8 cellular contexts compared by ENCODE assay signal in genomic region chr1:58783993-58784757, GRCh38. TPM values are rescaled to one million over a fixed set of nuclear protein-coding genes. Genes with fewer than 3 reads are reported as not detected.
DNase-seq lines count a peak whose midpoint lies in the region; ATAC-seq and TF ChIP-seq lines count a peak whose summit lies in the region.

JUN (minus strand) TSS chr1:58784047; CDS start chr1:58783070, 977 bp downstream.

- TF ChIP-seq CTCF in upper lobe of right lung (IDR thresholded peaks at IDR 0.05) = no peak

- peak within 1 kb of the TSS; percentile 99 for H3K27ac ChIP-seq in upper lobe of right lung

- H3K36me3 ChIP-seq in upper lobe of right lung = peaks cover 5% of the 10 kb centered on the region

- H3K36me3 Mint-ChIP-seq in T-helper 17 cell (ENCODE audit: low read depth) = peaks cover 2% of the 10 kb centered on the region

- H3K4me1 Mint-ChIP-seq in T-helper 17 cell = peaks cover 22% of the 10 kb centered on the region

- peak; percentile 82 for ATAC-seq in HG02885 (IDR thresholded peaks at IDR 0.05; ENCODE audit: poor library complexity, unreplicated experiment)
- peak; percentile 78 for ATAC-seq in T-helper 17 cell
- peak; percentile 85 to 91 for ATAC-seq in left cardiac atrium
- peak; percentile 89 for ATAC-seq in upper lobe of right lung

- H3K9me3 ChIP-seq in T-helper 17 cell (ENCODE audit: control insufficient read depth, low read length, poor library complexity, severe bottlenecking) (no peaks in the 10 kb centered on the region), upper lobe of right lung (no peaks in the 10 kb centered on the region)

- DNase-seq in NCI-H1694 treated with DMSO at 0.1 percent for 48 hours (lab: John Stamatoyannopoulos, UW) = peak; percentile 99
- peak; percentile 95 to 98 (median 95) for DNase-seq in T-helper 17 cell
- DNase-seq in amygdala (lab: John Stamatoyannopoulos, UW) = peak; percentile 86 to 100 (median 99)
- peak; percentile 100 for DNase-seq in left cardiac atrium
- DNase-seq in posterior vena cava (ENCODE audit: low spot score) = peak; percentile 100
- peak; percentile 100 for DNase-seq in upper lobe of right lung

- intact Hi-C loops in left cardiac atrium (cut with DNase I) (loop anchor here (1.0 to 10.0 kb wide), 5 partner anchors 33 to 918 kb away; partner anchors contain the start of gene FGGY (in 1 of the 2)), posterior vena cava (cut with DNase I) (loop anchor here in 1 of 2 donors (10.0 kb wide), 1 partner anchor 111 kb away; no protein-coding TSS in a partner anchor), upper lobe of right lung (cut with DNase I) (loop anchor here (10.0 kb wide), 1 partner anchor 361 kb away; no protein-coding TSS in a partner anchor)

- H3K27ac Mint-ChIP-seq in T-helper 17 cell = peak within 1 kb of the TSS; percentile 96

- peaks cover 10% of the 10 kb centered on the region for H3K27me3 Mint-ChIP-seq in T-helper 17 cell

- H3K4me1 ChIP-seq in upper lobe of right lung = peaks cover 29% of the 10 kb centered on the region

- TF ChIP-seq POLR2A in GM15510 (IDR thresholded peaks at IDR 0.05; ENCODE audit: borderline replicate concordance, extremely low read depth, insufficient read length) = peak; percentile 100

- no peaks in the 10 kb centered on the region for H3K27me3 ChIP-seq in upper lobe of right lung

- peak within 1 kb of the TSS; percentile 77 for H3K4me3 ChIP-seq in upper lobe of right lung

- peak within 1 kb of the TSS; percentile 87 for H3K4me3 Mint-ChIP-seq in T-helper 17 cell

RNA-seq across cellular contexts. Expression of gene JUN, which starts in this region (rescaled TPM):
- 1,000 to 10,000 TPM; 1,878 to 2,007 TPM for total RNA-seq in T-helper 17 cell
- 10 to 100 TPM; 67.6 to 78.0 TPM for total RNA-seq in left cardiac atrium
- total RNA-seq in posterior vena cava = 100 to 1,000 TPM; 120 to 219 TPM
- 112 TPM for total RNA-seq in upper lobe of right lung

Comparison
In these comparisons a context has a peak if more than half of its experiments do, and no peak if none do; other contexts are left out.
1. Peak in every context shown above with its lines: DNase-seq, ATAC-seq, H3K4me3 ChIP-seq and H3K27ac ChIP-seq.
2. RNA of gene JUN (total RNA-seq): 1,878 to 2,007 TPM in T-helper 17 cell; 120 to 219 TPM in posterior vena cava, 112 TPM in upper lobe of right lung (single experiment) and 67.6 to 78.0 TPM in left cardiac atrium; every median in the first group is over 4 times any median in the second.